24 cellular contexts compared by ENCODE assay signal in the genomic region with DNA sequence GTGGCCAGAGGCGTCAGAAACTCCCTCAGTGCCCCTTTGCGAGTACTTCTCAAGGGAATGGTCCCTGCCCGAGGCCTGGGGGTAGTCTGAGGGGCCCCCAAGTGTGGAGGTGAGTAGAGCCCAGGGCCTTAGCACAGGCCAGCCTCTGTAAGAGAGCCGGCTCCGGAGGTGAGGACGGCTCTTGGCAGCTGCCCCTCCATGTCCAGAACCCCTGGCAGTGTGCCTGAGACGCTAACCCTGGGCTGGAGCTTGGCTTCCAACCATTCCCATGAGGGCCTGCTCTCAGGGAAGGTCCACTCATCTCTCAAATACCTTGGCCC.
"Had no signal": no experiment of that assay in that cellular context is flagged by ENCODE, and none has a peak within 500 bp of the region (broad histone marks: within the 10 kb centered on the region; RNA-seq: fewer than 3 reads in every experiment).

No MANE protein-coding gene starts in this region.

- H3K27ac Mint-ChIP-seq: activated B cell treated with CpG ODN at 0.5 μM for 24 hours; activated CD4-positive, alpha-beta T cell treated with anti-CD3 and anti-CD28 coated beads, Interleukin-2, amount 10 ng/mL, durations not matched to agents 24 days and 14 days; activated naive CD8-positive, alpha-beta T cell treated with anti-CD3 and anti-CD28 coated beads, Interleukin-2, amount 50 U/mL, for 24 hours; T-cell had no signal

- DNase-seq: activated B cell treated with CpG ODN at 0.5 μM for 24 hours; activated CD4-positive, alpha-beta T cell treated with anti-CD3 and anti-CD28 coated beads for 1 hour; activated CD4-positive, alpha-beta T cell treated with anti-CD3 and anti-CD28 coated beads, Interleukin-2, amount 10 ng/mL, durations not matched to agents 24 days and 14 days; activated CD4-positive, alpha-beta T cell treated with anti-CD3 and anti-CD28 coated beads, Interleukin-2, amount 50 U/mL, for 48 hours; activated naive CD4-positive, alpha-beta T cell treated with Interleukin-2 at 50 U/mL for 16 hours; activated naive CD8-positive, alpha-beta T cell treated with anti-CD3 and anti-CD28 coated beads, Interleukin-2, amount 50 U/mL, for 24 hours; activated T-cell treated with anti-CD3 and anti-CD28 coated beads, Interleukin-2, amount 50 U/mL, for 1 hour; amniotic stem cell; body of pancreas; Karpas-422; MM.1S; NCI-H146; NCI-H187 treated with DMSO at 0.1 percent for 48 hours; NCI-H2081 treated with DMSO at 0.1 percent for 48 hours; NCI-H446; NCI-H524; Peyer's patch; SIG-M5; T-cell; T-helper 2 cell; T1000 had no signal

- H3K9me3 Mint-ChIP-seq: activated B cell treated with CpG ODN at 0.5 μM for 24 hours; activated CD4-positive, alpha-beta T cell treated with anti-CD3 and anti-CD28 coated beads, Interleukin-2, amount 10 ng/mL, durations not matched to agents 24 days and 14 days; activated naive CD4-positive, alpha-beta T cell treated with anti-CD3 and anti-CD28 coated beads, Interleukin-2, amount 50 U/mL, for 72 hours; activated naive CD8-positive, alpha-beta T cell treated with anti-CD3 and anti-CD28 coated beads, Interleukin-2, amount 50 U/mL, for 24 hours; central memory CD8-positive, alpha-beta T cell; T-cell had no signal

- H3K4me1 Mint-ChIP-seq: activated B cell treated with CpG ODN at 0.5 μM for 24 hours; activated CD4-positive, alpha-beta T cell treated with anti-CD3 and anti-CD28 coated beads, Interleukin-2, amount 10 ng/mL, durations not matched to agents 24 days and 14 days; activated naive CD8-positive, alpha-beta T cell treated with anti-CD3 and anti-CD28 coated beads, Interleukin-2, amount 50 U/mL, for 24 hours; central memory CD8-positive, alpha-beta T cell; T-cell had no signal

- H3K4me3 Mint-ChIP-seq: activated B cell treated with CpG ODN at 0.5 μM for 24 hours; activated CD4-positive, alpha-beta T cell treated with anti-CD3 and anti-CD28 coated beads, Interleukin-2, amount 10 ng/mL, durations not matched to agents 24 days and 14 days; activated naive CD8-positive, alpha-beta T cell treated with anti-CD3 and anti-CD28 coated beads, Interleukin-2, amount 50 U/mL, for 24 hours; central memory CD8-positive, alpha-beta T cell; T-cell had no signal

- H3K36me3 Mint-ChIP-seq: activated naive CD4-positive, alpha-beta T cell treated with anti-CD3 and anti-CD28 coated beads, Interleukin-2, amount 50 U/mL, for 72 hours; T-cell had no signal

- ATAC-seq: activated naive CD4-positive, alpha-beta T cell treated with anti-CD3 and anti-CD28 coated beads, Interleukin-2, amount 50 U/mL, for 72 hours; activated naive CD8-positive, alpha-beta T cell treated with anti-CD3 and anti-CD28 coated beads, Interleukin-2, amount 50 U/mL, for 24 hours; body of pancreas; K562; T-cell had no signal
